Comparison of ENCODE assay signal across 1 cellular context in the genomic region with DNA sequence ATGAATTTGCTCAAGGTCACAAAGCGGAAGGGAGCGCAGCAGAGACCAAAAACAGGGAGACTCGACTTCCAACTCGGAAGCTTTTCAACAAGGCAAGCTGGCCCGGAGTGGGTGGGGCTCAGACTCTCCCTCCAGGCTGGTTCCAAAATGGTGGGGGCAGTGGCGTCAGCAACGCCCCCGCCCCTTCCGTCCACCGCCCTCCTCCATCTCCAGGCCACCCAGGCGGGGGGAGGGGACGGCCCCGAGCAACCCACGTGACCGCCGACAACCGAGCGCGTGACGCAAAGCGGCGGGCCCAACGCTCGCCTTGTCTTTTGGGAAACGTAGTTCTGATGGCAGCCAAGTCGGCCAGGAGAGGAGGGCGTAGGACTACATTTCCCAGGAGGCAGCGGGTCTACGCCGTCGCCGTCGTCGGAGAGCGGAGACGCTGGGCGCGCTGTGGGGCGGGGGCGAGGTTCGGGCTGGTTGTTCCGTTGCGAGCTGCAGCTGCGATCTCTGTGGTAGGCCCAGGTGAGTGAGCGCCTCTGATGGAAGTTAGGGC.
A peak's percentile ranks its signal among the peaks of the same experiment; 100 is the strongest.
TF ChIP-seq lines count a peak whose summit lies in the region.

A gene with protein sequence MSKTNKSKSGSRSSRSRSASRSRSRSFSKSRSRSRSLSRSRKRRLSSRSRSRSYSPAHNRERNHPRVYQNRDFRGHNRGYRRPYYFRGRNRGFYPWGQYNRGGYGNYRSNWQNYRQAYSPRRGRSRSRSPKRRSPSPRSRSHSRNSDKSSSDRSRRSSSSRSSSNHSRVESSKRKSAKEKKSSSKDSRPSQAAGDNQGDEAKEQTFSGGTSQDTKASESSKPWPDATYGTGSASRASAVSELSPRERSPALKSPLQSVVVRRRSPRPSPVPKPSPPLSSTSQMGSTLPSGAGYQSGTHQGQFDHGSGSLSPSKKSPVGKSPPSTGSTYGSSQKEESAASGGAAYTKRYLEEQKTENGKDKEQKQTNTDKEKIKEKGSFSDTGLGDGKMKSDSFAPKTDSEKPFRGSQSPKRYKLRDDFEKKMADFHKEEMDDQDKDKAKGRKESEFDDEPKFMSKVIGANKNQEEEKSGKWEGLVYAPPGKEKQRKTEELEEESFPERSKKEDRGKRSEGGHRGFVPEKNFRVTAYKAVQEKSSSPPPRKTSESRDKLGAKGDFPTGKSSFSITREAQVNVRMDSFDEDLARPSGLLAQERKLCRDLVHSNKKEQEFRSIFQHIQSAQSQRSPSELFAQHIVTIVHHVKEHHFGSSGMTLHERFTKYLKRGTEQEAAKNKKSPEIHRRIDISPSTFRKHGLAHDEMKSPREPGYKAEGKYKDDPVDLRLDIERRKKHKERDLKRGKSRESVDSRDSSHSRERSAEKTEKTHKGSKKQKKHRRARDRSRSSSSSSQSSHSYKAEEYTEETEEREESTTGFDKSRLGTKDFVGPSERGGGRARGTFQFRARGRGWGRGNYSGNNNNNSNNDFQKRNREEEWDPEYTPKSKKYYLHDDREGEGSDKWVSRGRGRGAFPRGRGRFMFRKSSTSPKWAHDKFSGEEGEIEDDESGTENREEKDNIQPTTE (plus strand): TSS at position 448 of the 541 bp plus-strand sequence. CDS start 58,121 bp downstream, outside the sequence.

TF ChIP-seq in GM12878, 131 proteins besides CTCF, POLR2A, EP300 and RAD21 (continued from another document and continues in another):
- TF ChIP-seq NBN (IDR thresholded peaks at IDR 0.05) = peak; percentile 50; the same call in 1 of the 2 replicates
- TF ChIP-seq RB1 (IDR thresholded peaks at IDR 0.05; ENCODE audit: borderline replicate concordance) = no peak
- peak; percentile 6; the same call in 1 of the 2 replicates for TF ChIP-seq PAX5 (IDR thresholded peaks at IDR 0.05; ENCODE audit: borderline replicate concordance, low read depth, low read length)
- 0 out of 2 replicates have a peak, but pooled peaks have one; percentile 34 for TF ChIP-seq NR2F1 (conservative IDR thresholded peaks at IDR 0.05)
- TF ChIP-seq YBX1 (IDR thresholded peaks at IDR 0.05) = no peak
- TF ChIP-seq PML (IDR thresholded peaks at IDR 0.05; ENCODE audit: low read length) = peak; percentile 97
- peak; percentile 53 for TF ChIP-seq E2F8 (IDR thresholded peaks at IDR 0.05; ENCODE audit: low read depth, partially characterized antibody)
- TF ChIP-seq FOXK2 (IDR thresholded peaks at IDR 0.05) = peak; percentile 34; the same call in 1 of the 2 replicates
- no peak for TF ChIP-seq EZH2 (IDR thresholded peaks at IDR 0.05; ENCODE audit: borderline replicate concordance, control insufficient read depth, low read depth, low read length)
- TF ChIP-seq BHLHE40 (IDR thresholded peaks at IDR 0.05; ENCODE audit: borderline replicate concordance in 1 of 2, low read depth in 2 of 2, low read length in 1 of 2) = peak; percentile 74 to 90
- peak; percentile 95 for TF ChIP-seq RELA (IDR thresholded peaks at IDR 0.05; ENCODE audit: borderline replicate concordance, partially characterized antibody)
- peak; percentile 93 to 99 for TF ChIP-seq EGR1 (IDR thresholded peaks at IDR 0.05; ENCODE audit: borderline replicate concordance in 1 of 2, low read depth in 2 of 2, low read length in 2 of 2)
- TF ChIP-seq MYC (IDR thresholded peaks at IDR 0.05; ENCODE audit: insufficient read depth, insufficient read length, insufficient replicate concordance, low read length, severe bottlenecking) = peak; percentile 78
- peak; percentile 64; the same call in 1 of the 2 replicates for TF ChIP-seq TAF1 (IDR thresholded peaks at IDR 0.05; ENCODE audit: borderline replicate concordance, low read depth, low read length)
- no peak for TF ChIP-seq SMAD1 (IDR thresholded peaks at IDR 0.05; ENCODE audit: low read depth, partially characterized antibody)
- TF ChIP-seq MYB (IDR thresholded peaks at IDR 0.05; ENCODE audit: borderline replicate concordance, low read depth, low read length) = no peak
- peak; percentile 25; the same call in 1 of the 2 replicates for TF ChIP-seq LARP7 (IDR thresholded peaks at IDR 0.05)
- peak; percentile 99 for TF ChIP-seq HCFC1 (IDR thresholded peaks at IDR 0.05; ENCODE audit: low read length)
- TF ChIP-seq, protein P1, sequence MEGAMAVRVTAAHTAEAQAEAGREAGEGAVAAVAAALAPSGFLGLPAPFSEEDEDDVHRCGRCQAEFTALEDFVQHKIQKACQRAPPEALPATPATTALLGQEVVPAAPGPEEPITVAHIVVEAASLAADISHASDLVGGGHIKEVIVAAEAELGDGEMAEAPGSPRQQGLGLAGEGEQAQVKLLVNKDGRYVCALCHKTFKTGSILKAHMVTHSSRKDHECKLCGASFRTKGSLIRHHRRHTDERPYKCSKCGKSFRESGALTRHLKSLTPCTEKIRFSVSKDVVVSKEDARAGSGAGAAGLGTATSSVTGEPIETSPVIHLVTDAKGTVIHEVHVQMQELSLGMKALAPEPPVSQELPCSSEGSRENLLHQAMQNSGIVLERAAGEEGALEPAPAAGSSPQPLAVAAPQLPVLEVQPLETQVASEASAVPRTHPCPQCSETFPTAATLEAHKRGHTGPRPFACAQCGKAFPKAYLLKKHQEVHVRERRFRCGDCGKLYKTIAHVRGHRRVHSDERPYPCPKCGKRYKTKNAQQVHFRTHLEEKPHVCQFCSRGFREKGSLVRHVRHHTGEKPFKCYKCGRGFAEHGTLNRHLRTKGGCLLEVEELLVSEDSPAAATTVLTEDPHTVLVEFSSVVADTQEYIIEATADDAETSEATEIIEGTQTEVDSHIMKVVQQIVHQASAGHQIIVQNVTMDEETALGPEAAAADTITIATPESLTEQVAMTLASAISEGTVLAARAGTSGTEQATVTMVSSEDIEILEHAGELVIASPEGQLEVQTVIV (IDR thresholded peaks at IDR 0.05; ENCODE audit: borderline replicate concordance, partially characterized antibody) = peak; percentile 35
- no peak for TF ChIP-seq JUNB (IDR thresholded peaks at IDR 0.05)
- TF ChIP-seq, protein P2, sequence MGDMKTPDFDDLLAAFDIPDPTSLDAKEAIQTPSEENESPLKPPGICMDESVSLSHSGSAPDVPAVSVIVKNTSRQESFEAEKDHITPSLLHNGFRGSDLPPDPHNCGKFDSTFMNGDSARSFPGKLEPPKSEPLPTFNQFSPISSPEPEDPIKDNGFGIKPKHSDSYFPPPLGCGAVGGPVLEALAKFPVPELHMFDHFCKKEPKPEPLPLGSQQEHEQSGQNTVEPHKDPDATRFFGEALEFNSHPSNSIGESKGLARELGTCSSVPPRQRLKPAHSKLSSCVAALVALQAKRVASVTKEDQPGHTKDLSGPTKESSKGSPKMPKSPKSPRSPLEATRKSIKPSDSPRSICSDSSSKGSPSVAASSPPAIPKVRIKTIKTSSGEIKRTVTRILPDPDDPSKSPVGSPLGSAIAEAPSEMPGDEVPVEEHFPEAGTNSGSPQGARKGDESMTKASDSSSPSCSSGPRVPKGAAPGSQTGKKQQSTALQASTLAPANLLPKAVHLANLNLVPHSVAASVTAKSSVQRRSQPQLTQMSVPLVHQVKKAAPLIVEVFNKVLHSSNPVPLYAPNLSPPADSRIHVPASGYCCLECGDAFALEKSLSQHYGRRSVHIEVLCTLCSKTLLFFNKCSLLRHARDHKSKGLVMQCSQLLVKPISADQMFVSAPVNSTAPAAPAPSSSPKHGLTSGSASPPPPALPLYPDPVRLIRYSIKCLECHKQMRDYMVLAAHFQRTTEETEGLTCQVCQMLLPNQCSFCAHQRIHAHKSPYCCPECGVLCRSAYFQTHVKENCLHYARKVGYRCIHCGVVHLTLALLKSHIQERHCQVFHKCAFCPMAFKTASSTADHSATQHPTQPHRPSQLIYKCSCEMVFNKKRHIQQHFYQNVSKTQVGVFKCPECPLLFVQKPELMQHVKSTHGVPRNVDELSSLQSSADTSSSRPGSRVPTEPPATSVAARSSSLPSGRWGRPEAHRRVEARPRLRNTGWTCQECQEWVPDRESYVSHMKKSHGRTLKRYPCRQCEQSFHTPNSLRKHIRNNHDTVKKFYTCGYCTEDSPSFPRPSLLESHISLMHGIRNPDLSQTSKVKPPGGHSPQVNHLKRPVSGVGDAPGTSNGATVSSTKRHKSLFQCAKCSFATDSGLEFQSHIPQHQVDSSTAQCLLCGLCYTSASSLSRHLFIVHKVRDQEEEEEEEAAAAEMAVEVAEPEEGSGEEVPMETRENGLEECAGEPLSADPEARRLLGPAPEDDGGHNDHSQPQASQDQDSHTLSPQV (IDR thresholded peaks at IDR 0.05) = no peak
- no peak; the same call in 1 of the 2 replicates for TF ChIP-seq NR2C1 (IDR thresholded peaks at IDR 0.05)
- TF ChIP-seq MAX (IDR thresholded peaks at IDR 0.05; ENCODE audit: low read depth, low read length) = peak; percentile 90
- peak; percentile 90 for TF ChIP-seq HDGF (IDR thresholded peaks at IDR 0.05)
- peak; percentile 95 for TF ChIP-seq POLR2AphosphoS5 (IDR thresholded peaks at IDR 0.05; ENCODE audit: low read length)
- no peak for TF ChIP-seq NRF1 (conservative IDR thresholded peaks at IDR 0.05; ENCODE audit: low read depth, low read length)
- TF ChIP-seq, protein P3, sequence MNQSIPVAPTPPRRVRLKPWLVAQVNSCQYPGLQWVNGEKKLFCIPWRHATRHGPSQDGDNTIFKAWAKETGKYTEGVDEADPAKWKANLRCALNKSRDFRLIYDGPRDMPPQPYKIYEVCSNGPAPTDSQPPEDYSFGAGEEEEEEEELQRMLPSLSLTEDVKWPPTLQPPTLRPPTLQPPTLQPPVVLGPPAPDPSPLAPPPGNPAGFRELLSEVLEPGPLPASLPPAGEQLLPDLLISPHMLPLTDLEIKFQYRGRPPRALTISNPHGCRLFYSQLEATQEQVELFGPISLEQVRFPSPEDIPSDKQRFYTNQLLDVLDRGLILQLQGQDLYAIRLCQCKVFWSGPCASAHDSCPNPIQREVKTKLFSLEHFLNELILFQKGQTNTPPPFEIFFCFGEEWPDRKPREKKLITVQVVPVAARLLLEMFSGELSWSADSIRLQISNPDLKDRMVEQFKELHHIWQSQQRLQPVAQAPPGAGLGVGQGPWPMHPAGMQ (IDR thresholded peaks at IDR 0.05; ENCODE audit: borderline replicate concordance) = no peak
- TF ChIP-seq GABPA (IDR thresholded peaks at IDR 0.05; ENCODE audit: low read depth) = 0 out of 2 replicates have a peak, but pooled peaks have one; percentile 44
- peak in 1 of 2 experiments; percentile 39; a peak in 1 of 4 replicates for TF ChIP-seq IKZF2 (IDR thresholded peaks at IDR 0.05)
- TF ChIP-seq, protein P4, sequence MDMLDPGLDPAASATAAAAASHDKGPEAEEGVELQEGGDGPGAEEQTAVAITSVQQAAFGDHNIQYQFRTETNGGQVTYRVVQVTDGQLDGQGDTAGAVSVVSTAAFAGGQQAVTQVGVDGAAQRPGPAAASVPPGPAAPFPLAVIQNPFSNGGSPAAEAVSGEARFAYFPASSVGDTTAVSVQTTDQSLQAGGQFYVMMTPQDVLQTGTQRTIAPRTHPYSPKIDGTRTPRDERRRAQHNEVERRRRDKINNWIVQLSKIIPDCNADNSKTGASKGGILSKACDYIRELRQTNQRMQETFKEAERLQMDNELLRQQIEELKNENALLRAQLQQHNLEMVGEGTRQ (IDR thresholded peaks at IDR 0.05; ENCODE audit: borderline replicate concordance, low read depth, low read length) = peak; percentile 96
- 0 out of 2 replicates have a peak, but pooled peaks have one; percentile 31 for TF ChIP-seq BRCA1 (IDR thresholded peaks at IDR 0.05; ENCODE audit: low read depth, low read length)
- peak; percentile 68 for TF ChIP-seq ZNF207 (IDR thresholded peaks at IDR 0.05; ENCODE audit: borderline replicate concordance)
- no peak for TF ChIP-seq HDAC6 (IDR thresholded peaks at IDR 0.05; ENCODE audit: unreplicated experiment)
- TF ChIP-seq CREM (IDR thresholded peaks at IDR 0.05; ENCODE audit: low read depth) = peak; percentile 98
- TF ChIP-seq PAX8 (IDR thresholded peaks at IDR 0.05) = no peak
- TF ChIP-seq ZZZ3 (IDR thresholded peaks at IDR 0.05; ENCODE audit: control insufficient read depth, insufficient read length, low read depth) = no peak
- TF ChIP-seq FOS (IDR thresholded peaks at IDR 0.05; ENCODE audit: borderline replicate concordance, extremely low read depth, insufficient read length) = peak; percentile 42
- TF ChIP-seq POLR2AphosphoS2 (IDR thresholded peaks at IDR 0.05; ENCODE audit: low read depth, low read length) = peak; percentile 77
- TF ChIP-seq STAT3 (IDR thresholded peaks at IDR 0.05; ENCODE audit: low read depth, low read length) = no peak
- peak; percentile 99 for TF ChIP-seq IKZF1 (conservative IDR thresholded peaks at IDR 0.05)
- no peak for TF ChIP-seq RELB (IDR thresholded peaks at IDR 0.05; ENCODE audit: low read depth)
